8 cellular contexts compared by ENCODE assay signal in the genomic region with DNA sequence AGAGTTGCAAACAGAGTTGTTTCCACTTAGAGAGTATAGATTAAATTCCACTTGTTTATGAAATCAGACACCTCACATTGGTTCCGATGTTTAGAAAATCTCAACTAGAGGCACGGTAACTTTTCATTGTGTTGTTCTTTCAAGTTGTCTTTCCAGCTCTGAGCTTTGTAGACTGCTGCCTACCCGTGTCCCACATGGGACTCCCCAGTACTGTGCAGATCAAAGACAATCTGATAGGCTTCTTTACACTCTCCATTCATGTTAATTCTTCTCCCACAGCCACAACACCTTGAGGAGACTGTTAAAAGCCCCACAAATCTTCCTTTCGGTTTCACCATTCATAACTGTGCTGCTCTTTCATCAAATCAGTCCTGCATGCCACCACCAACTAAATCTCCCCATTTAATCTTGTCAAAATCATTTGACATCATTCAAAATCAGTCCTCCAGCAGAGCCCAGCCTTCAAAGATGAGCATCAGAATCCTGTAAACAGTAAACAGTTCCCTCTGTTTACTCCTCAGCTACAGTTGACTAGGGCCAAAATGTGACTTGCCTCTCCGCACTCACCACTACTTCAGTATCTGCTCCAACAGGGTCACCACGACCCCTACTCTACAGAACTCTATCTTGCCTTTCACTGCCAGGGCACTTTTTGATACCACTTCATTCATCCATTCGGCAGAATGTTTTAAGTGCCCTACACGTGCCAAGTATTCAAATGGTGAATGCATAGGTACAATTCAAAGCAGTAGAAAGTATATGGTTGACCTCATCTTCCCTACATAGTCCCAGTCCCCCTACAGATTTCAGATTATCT. TPM values are rescaled to one million over a fixed set of nuclear protein-coding genes. Genes with fewer than 3 reads are reported as not detected.
DNase-seq lines count a peak whose midpoint lies in the region; ATAC-seq and TF ChIP-seq lines count a peak whose summit lies in the region.

No MANE protein-coding gene starts in this region.

- intact Hi-C loops in left cardiac atrium (cut with DNase I), result no loop called here

- H3K4me3 ChIP-seq in Jurkat, Clone E6-1 (ENCODE audit: low read length), result peak overlapping the region; percentile 32
- H3K4me3 ChIP-seq in coronary artery (peak overlapping the region; percentile 55), SJCRH30 (no peak overlapping the region)

- ATAC-seq in left cardiac atrium, result no peak

- H3K27ac ChIP-seq in coronary artery (peak overlapping the region; percentile 46 to 52), SJCRH30 (no peak overlapping the region)

- H3K36me3 ChIP-seq in SJCRH30, result peaks cover 18% of the 10 kb centered on the region; the same call in 1 of the 2 replicates

- peak; percentile 42 for DNase-seq in stimulated activated CD4-positive, alpha-beta T cell treated with anti-CD3 and anti-CD28 coated beads, Interleukin-15, amount 100 ng/mL, for 24 hours
- DNase-seq in stimulated activated CD4-positive, alpha-beta T cell treated with anti-CD3 and anti-CD28 coated beads, Interleukin-2, amount 100 ng/mL, for 48 hours, result no peak
- peak; percentile 85 for DNase-seq in Jurkat, Clone E6-1 (ENCODE audit: low read depth, low spot score)
- no peak for DNase-seq in coronary artery (ENCODE audit: low spot score)
- DNase-seq in stimulated activated CD4-positive, alpha-beta T cell treated with anti-CD3 and anti-CD28 coated beads, Interleukin-2, amount 100 ng/mL, for 24 hours, result peak; percentile 26 to 39
- DNase-seq in SJCRH30, result no peak
- DNase-seq in left cardiac atrium, result no peak
- DNase-seq in NCI-H1694 treated with DMSO at 0.1 percent for 48 hours (lab: John Stamatoyannopoulos, UW), result no peak

- TF ChIP-seq CTCF in coronary artery (IDR thresholded peaks at IDR 0.05), result no peak

- H3K4me1 ChIP-seq in SJCRH30, result peaks cover 48% of the 10 kb centered on the region

- no peaks in the 10 kb centered on the region for H3K27me3 ChIP-seq in SJCRH30

- H3K9me3 ChIP-seq in SJCRH30 (replicated peaks), result no peaks in the 10 kb centered on the region

RNA-seq across cellular contexts. Expression of a gene that starts 8.3 kb away (rescaled TPM):
- polyA plus RNA-seq in Jurkat, Clone E6-1 (2012; ENCODE audit: insufficient read depth, insufficient read length), result 177 TPM
- 236 and 243 TPM in 2 replicates for total RNA-seq in SJCRH30 (2014; rRNA removed; shearing (Covaris generic))
- 100 to 1,000 TPM; 337 to 435 TPM for total RNA-seq in left cardiac atrium

Comparison
In these comparisons a context has a peak if more than half of its experiments do, and no peak if none do; other contexts are left out.
1. DNase-seq: peak in stimulated activated CD4-positive, alpha-beta T cell treated with anti-CD3 and anti-CD28 coated beads, Interleukin-15, amount 100 ng/mL, for 24 hours (single experiment), Jurkat, Clone E6-1 (single experiment) and stimulated activated CD4-positive, alpha-beta T cell treated with anti-CD3 and anti-CD28 coated beads, Interleukin-2, amount 100 ng/mL, for 24 hours (2 of 2); none in stimulated activated CD4-positive, alpha-beta T cell treated with anti-CD3 and anti-CD28 coated beads, Interleukin-2, amount 100 ng/mL, for 48 hours (0 of 2), coronary artery (single experiment), SJCRH30 (0 of 2), left cardiac atrium (single experiment) and NCI-H1694 treated with DMSO at 0.1 percent for 48 hours (single experiment).